In genomic region chr2:210617732-210618330, GRCh38 we compare ENCODE assay signal across 8 cellular contexts.
DNase-seq lines count a peak whose midpoint lies in the region; ATAC-seq and TF ChIP-seq lines count a peak whose summit lies in the region.

No MANE protein-coding gene starts in this region.

- TF ChIP-seq POLR2A in sigmoid colon (IDR thresholded peaks at IDR 0.05), result no peak

- WGBS in sigmoid colon, 2 donors, result 32 to 38% methylated on average over 3 of the region's 3 CpGs

- H3K9ac ChIP-seq in neural cell (ENCODE audit: low read length), result no peak overlapping the region

- H3K79me2 ChIP-seq in neural cell (replicated peaks; ENCODE audit: insufficient read depth, low read length), result no peaks in the 10 kb centered on the region

- TF ChIP-seq CTCF in Calu3 (IDR thresholded peaks at IDR 0.05; ENCODE audit: unreplicated experiment), result peak; percentile 54
- TF ChIP-seq CTCF in choroid plexus epithelial cell (conservative IDR thresholded peaks at IDR 0.05; ENCODE audit: low read depth, low read length), result peak; percentile 80
- peak; percentile 88 for TF ChIP-seq CTCF in neural cell (IDR thresholded peaks at IDR 0.05; ENCODE audit: poor library complexity, severe bottlenecking)
- TF ChIP-seq CTCF in sigmoid colon (IDR thresholded peaks at IDR 0.05), result peak in 2 of 4 experiments; percentile 11 to 28

- no peak overlapping the region for H3K27ac Mint-ChIP-seq in Calu3 (ENCODE audit: unreplicated experiment)
- H3K27ac Mint-ChIP-seq in stimulated activated naive CD8-positive, alpha-beta T cell treated with anti-CD3 and anti-CD28 coated beads, Interleukin-15, amount 100 ng/mL, for 72 hours, result no peak overlapping the region

- no peaks in the 10 kb centered on the region for H4K20me1 ChIP-seq in neural cell (ENCODE audit: insufficient read depth)

- H3K4me2 ChIP-seq in neural cell (ENCODE audit: low read length), result no peak overlapping the region

- no peak overlapping the region for H2AFZ ChIP-seq in neural cell (ENCODE audit: low read depth, low read length)

- BruUV-seq in Calu3 (replicated peaks; lab: Mats Ljungman, UMichigan), result no TSS peak

- TF ChIP-seq RAD21 in neural cell (conservative IDR thresholded peaks at IDR 0.05), result peak; percentile 93

- TF ChIP-seq EP300 in neural cell (conservative IDR thresholded peaks at IDR 0.05; ENCODE audit: poor library complexity, severe bottlenecking) (no peak), sigmoid colon (IDR thresholded peaks at IDR 0.05) (no peak)

- no peaks in the 10 kb centered on the region for H3K9me3 Mint-ChIP-seq in Calu3 (ENCODE audit: low read depth, unreplicated experiment)
- H3K9me3 Mint-ChIP-seq in stimulated activated naive CD8-positive, alpha-beta T cell treated with anti-CD3 and anti-CD28 coated beads, Interleukin-15, amount 100 ng/mL, for 72 hours, result no peaks in the 10 kb centered on the region

- peaks cover 0 to 9% (median 0%) of the 10 kb centered on the region in 4 donors for H3K4me1 ChIP-seq in sigmoid colon

- H3K9me3 ChIP-seq in neural cell (ENCODE audit: low read length) (no peaks in the 10 kb centered on the region), sigmoid colon (no peaks in the 10 kb centered on the region)

- no peaks in the 10 kb centered on the region for H3K4me1 Mint-ChIP-seq in Calu3 (ENCODE audit: low read depth, unreplicated experiment)
- H3K4me1 Mint-ChIP-seq in stimulated activated naive CD8-positive, alpha-beta T cell treated with anti-CD3 and anti-CD28 coated beads, Interleukin-15, amount 100 ng/mL, for 72 hours, result no peaks in the 10 kb centered on the region

- intact Hi-C loops in Calu3 (cut with micrococcal nuclease; ENCODE audit: unreplicated experiment), result loop anchor here (1.0 to 5.0 kb wide), 4 partner anchors 116 to 1949 kb away; no protein-coding TSS in a partner anchor
- intact Hi-C loops in sigmoid colon (cut with DNase I), result no loop called here

- peak; percentile 82 for ATAC-seq in GM19395 (IDR thresholded peaks at IDR 0.05; ENCODE audit: unreplicated experiment)
- peak; percentile 81 for ATAC-seq in HG03520 (IDR thresholded peaks at IDR 0.05; ENCODE audit: unreplicated experiment)
- no peak for ATAC-seq in stimulated activated naive CD8-positive, alpha-beta T cell treated with anti-CD3 and anti-CD28 coated beads, Interleukin-15, amount 100 ng/mL, for 72 hours

- DNase-seq in Calu3, result peak; percentile 39
- DNase-seq in NCI-H524 treated with DMSO at 0.1 percent for 48 hours (lab: John Stamatoyannopoulos, UW), result peak; percentile 51
- DNase-seq in choroid plexus epithelial cell (ENCODE audit: low read depth), result peak; percentile 83
- DNase-seq in sigmoid colon, result no peak
- no peak for DNase-seq in stimulated activated naive CD8-positive, alpha-beta T cell treated with anti-CD3 and anti-CD28 coated beads, Interleukin-15, amount 100 ng/mL, for 72 hours

- H3K36me3 ChIP-seq in neural cell (ENCODE audit: insufficient read depth, low read length) (no peaks in the 10 kb centered on the region), sigmoid colon (no peaks in the 10 kb centered on the region)

- no peaks in the 10 kb centered on the region for H3K27me3 Mint-ChIP-seq in Calu3 (ENCODE audit: unreplicated experiment)
- no peaks in the 10 kb centered on the region for H3K27me3 Mint-ChIP-seq in stimulated activated naive CD8-positive, alpha-beta T cell treated with anti-CD3 and anti-CD28 coated beads, Interleukin-15, amount 100 ng/mL, for 72 hours

- H3K4me3 ChIP-seq in choroid plexus epithelial cell (ENCODE audit: low read depth, low read length), result no peak overlapping the region
- H3K4me3 ChIP-seq in neural cell (ENCODE audit: low read length), result no peak overlapping the region
- no peak overlapping the region for H3K4me3 ChIP-seq in sigmoid colon

- H3K9me2 ChIP-seq in neural cell (ENCODE audit: insufficient read depth, low read length), result no peaks in the 10 kb centered on the region

- no peak overlapping the region for H3K4me3 Mint-ChIP-seq in Calu3 (ENCODE audit: low read depth, unreplicated experiment)
- no peak overlapping the region for H3K4me3 Mint-ChIP-seq in stimulated activated naive CD8-positive, alpha-beta T cell treated with anti-CD3 and anti-CD28 coated beads, Interleukin-15, amount 100 ng/mL, for 72 hours

- no peak overlapping the region for H3K27ac ChIP-seq in neural cell (ENCODE audit: low read length)
- no peak overlapping the region for H3K27ac ChIP-seq in sigmoid colon

- CTCF ChIA-PET in Calu3 (lab: Charles Lee), result no interaction called here

- H3K27me3 ChIP-seq in neural cell (ENCODE audit: insufficient read depth, low read depth, low read length) (no peaks in the 10 kb centered on the region), sigmoid colon (no peaks in the 10 kb centered on the region)

- H3F3A ChIP-seq in neural cell (ENCODE audit: insufficient read depth, low read length, poor library complexity, severe bottlenecking), result no peaks in the 10 kb centered on the region

- H3K36me3 Mint-ChIP-seq in Calu3 (ENCODE audit: insufficient read depth, unreplicated experiment), result no peaks in the 10 kb centered on the region

TF ChIP-seq in neural cell, 6 proteins besides CTCF, POLR2A, EP300 and RAD21:
- TF ChIP-seq POLR2AphosphoS5 (IDR thresholded peaks at IDR 0.05) (no peak), EZH2 (IDR thresholded peaks at IDR 0.05; ENCODE audit: borderline replicate concordance, insufficient read depth, low read length, poor library complexity, severe bottlenecking) (no peak), MXI1 (conservative IDR thresholded peaks at IDR 0.05; ENCODE audit: poor library complexity, severe bottlenecking) (no peak), SMC3 (conservative IDR thresholded peaks at IDR 0.05; ENCODE audit: poor library complexity) (peak; percentile 89), REST (IDR thresholded peaks at IDR 0.05; ENCODE audit: borderline replicate concordance) (no peak), TAF1 (IDR thresholded peaks at IDR 0.05; ENCODE audit: low read depth) (no peak)

Comparison
In these comparisons a context has a peak if more than half of its experiments do, and no peak if none do; other contexts are left out.
1. DNase-seq: peak in Calu3 (single experiment), NCI-H524 treated with DMSO at 0.1 percent for 48 hours (single experiment) and choroid plexus epithelial cell (single experiment); none in sigmoid colon (single experiment) and stimulated activated naive CD8-positive, alpha-beta T cell treated with anti-CD3 and anti-CD28 coated beads, Interleukin-15, amount 100 ng/mL, for 72 hours (0 of 2).